In the genomic region with DNA sequence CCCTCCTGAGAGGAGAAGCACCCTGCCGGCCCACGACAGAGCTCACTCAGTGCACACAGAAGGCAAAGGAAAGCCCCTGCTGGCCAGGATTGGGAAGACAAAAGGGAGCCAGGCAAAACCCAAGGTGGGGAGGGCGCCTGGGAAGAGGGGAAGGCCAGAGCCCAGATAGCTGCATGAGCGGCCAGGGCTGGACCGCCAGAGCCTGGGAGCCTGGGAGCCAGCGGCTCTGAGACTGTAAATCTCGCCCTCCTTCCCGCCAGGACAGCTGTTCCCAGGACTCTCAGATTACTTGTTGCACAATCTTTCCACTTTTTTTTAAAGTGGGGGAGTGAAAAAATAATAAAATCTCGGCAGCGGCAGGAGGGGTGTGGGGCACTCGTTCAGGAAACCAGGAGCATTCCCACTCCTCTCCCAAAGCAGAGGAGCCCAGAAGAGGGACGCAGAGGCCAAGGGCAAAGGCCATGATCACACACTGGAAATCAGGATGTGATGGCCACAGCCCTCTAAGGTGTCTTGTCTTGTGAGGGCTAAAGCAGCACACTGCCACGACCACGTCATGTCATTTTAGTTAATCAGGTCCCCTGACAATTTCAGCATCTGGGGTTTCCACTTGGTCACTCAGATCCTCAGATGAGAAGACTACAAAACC, we compare ENCODE assay signal across 8 cellular contexts. TPM values are rescaled to one million over a fixed set of nuclear protein-coding genes. Genes with fewer than 3 reads are reported as not detected.
A peak's percentile ranks its signal among the peaks of the same experiment; 100 is the strongest.
DNase-seq lines count a peak whose midpoint lies in the region; ATAC-seq, FAIRE-seq and TF ChIP-seq lines count a peak whose summit lies in the region.

No MANE protein-coding gene starts in this region.

- H3K27me3 Mint-ChIP-seq in activated naive CD4-positive, alpha-beta T cell treated with anti-CD3 and anti-CD28 coated beads, Interleukin-2, amount 50 U/mL, for 24 hours, result no peaks in the 10 kb centered on the region
- no peaks in the 10 kb centered on the region for H3K27me3 Mint-ChIP-seq in type B pancreatic cell

- FAIRE-seq in GM12892 (lab: Jason Lieb, UNC), result no peak

- H3K36me3 Mint-ChIP-seq in activated naive CD4-positive, alpha-beta T cell treated with anti-CD3 and anti-CD28 coated beads, Interleukin-2, amount 50 U/mL, for 24 hours, result peaks cover 13% of the 10 kb centered on the region
- H3K36me3 Mint-ChIP-seq in type B pancreatic cell, result peaks cover 13% of the 10 kb centered on the region

- no peak for TF ChIP-seq POLR2A in GM12892 (IDR thresholded peaks at IDR 0.05; ENCODE audit: low read depth, low read length)

- H3K4me3 Mint-ChIP-seq in activated naive CD4-positive, alpha-beta T cell treated with anti-CD3 and anti-CD28 coated beads, Interleukin-2, amount 50 U/mL, for 24 hours, result no peak overlapping the region
- H3K4me3 Mint-ChIP-seq in type B pancreatic cell, result peak overlapping the region; percentile 39

- TF ChIP-seq CTCF in liver (IDR thresholded peaks at IDR 0.05; ENCODE audit: low read depth, low read length, missing input control) (no peak), type B pancreatic cell (conservative IDR thresholded peaks at IDR 0.05) (peak; percentile 72)

- TF ChIP-seq RAD21 in liver (IDR thresholded peaks at IDR 0.05), result peak; percentile 17 to 57

- peak overlapping the region; percentile 62 to 65 for H3K27ac ChIP-seq in liver (ENCODE audit: low read depth in 1 of 2, low read length in 2 of 2)

- ATAC-seq in HG02763 (IDR thresholded peaks at IDR 0.05; ENCODE audit: unreplicated experiment) (no peak), GM18909 (IDR thresholded peaks at IDR 0.05; ENCODE audit: poor library complexity, unreplicated experiment) (no peak)

- peak overlapping the region; percentile 23 for H3K27ac Mint-ChIP-seq in activated naive CD4-positive, alpha-beta T cell treated with anti-CD3 and anti-CD28 coated beads, Interleukin-2, amount 50 U/mL, for 24 hours
- H3K27ac Mint-ChIP-seq in type B pancreatic cell, result peak overlapping the region; percentile 58

- peaks cover 11 to 26% (median 22%) of the 10 kb centered on the region in 4 donors for H3K4me1 ChIP-seq in liver (ENCODE audit: control insufficient read depth in 4 of 4, insufficient read depth in 4 of 4, low read length in 3 of 4)

- H3K36me3 ChIP-seq in liver (ENCODE audit: control insufficient read depth in 4 of 4, insufficient read depth in 3 of 4, low read depth in 1 of 4, low read length in 3 of 4), result peaks cover 16 to 63% (median 46%) of the 10 kb centered on the region in 4 donors

- no peaks in the 10 kb centered on the region for H3K4me1 Mint-ChIP-seq in activated naive CD4-positive, alpha-beta T cell treated with anti-CD3 and anti-CD28 coated beads, Interleukin-2, amount 50 U/mL, for 24 hours
- peaks cover 9% of the 10 kb centered on the region for H3K4me1 Mint-ChIP-seq in type B pancreatic cell (ENCODE audit: unreplicated experiment)

- no peaks in the 10 kb centered on the region for H3K27me3 ChIP-seq in liver (ENCODE audit: control insufficient read depth in 4 of 4, insufficient read depth in 4 of 4, low read length in 3 of 4)

- no peaks in the 10 kb centered on the region for H3K9me3 Mint-ChIP-seq in activated naive CD4-positive, alpha-beta T cell treated with anti-CD3 and anti-CD28 coated beads, Interleukin-2, amount 50 U/mL, for 24 hours
- no peaks in the 10 kb centered on the region for H3K9me3 Mint-ChIP-seq in type B pancreatic cell

- no peak overlapping the region for H3K4me3 ChIP-seq in liver (ENCODE audit: low read depth in 1 of 3, low read length in 3 of 3)

- DNase-seq in activated naive CD4-positive, alpha-beta T cell treated with anti-CD3 and anti-CD28 coated beads, Interleukin-2, amount 50 U/mL, for 16 hours, result no peak
- DNase-seq in cerebellar cortex (ENCODE audit: low spot score) (peak; percentile 59), type B pancreatic cell (ENCODE audit: extremely low spot score, unreplicated experiment) (peak; percentile 79), GM12892 (ENCODE audit: insufficient read length) (no peak)

- no peaks in the 10 kb centered on the region for H3K9me3 ChIP-seq in liver (ENCODE audit: control insufficient read depth in 4 of 4, low read length in 3 of 4)

- WGBS in liver, result 74% methylated on average over 14 of the region's 14 CpGs

- H3K9ac ChIP-seq in liver (ENCODE audit: low read depth in 1 of 2, low read length in 2 of 2), result no peak overlapping the region

TF ChIP-seq in liver, 16 proteins besides CTCF, POLR2A, EP300 and RAD21:
- TF ChIP-seq, protein P1, sequence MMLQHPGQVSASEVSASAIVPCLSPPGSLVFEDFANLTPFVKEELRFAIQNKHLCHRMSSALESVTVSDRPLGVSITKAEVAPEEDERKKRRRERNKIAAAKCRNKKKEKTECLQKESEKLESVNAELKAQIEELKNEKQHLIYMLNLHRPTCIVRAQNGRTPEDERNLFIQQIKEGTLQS (IDR thresholded peaks at IDR 0.05), result no peak
- peak; percentile 42 for TF ChIP-seq SP1 (IDR thresholded peaks at IDR 0.05)
- no peak for TF ChIP-seq JUND (IDR thresholded peaks at IDR 0.05)
- TF ChIP-seq, protein P2, sequence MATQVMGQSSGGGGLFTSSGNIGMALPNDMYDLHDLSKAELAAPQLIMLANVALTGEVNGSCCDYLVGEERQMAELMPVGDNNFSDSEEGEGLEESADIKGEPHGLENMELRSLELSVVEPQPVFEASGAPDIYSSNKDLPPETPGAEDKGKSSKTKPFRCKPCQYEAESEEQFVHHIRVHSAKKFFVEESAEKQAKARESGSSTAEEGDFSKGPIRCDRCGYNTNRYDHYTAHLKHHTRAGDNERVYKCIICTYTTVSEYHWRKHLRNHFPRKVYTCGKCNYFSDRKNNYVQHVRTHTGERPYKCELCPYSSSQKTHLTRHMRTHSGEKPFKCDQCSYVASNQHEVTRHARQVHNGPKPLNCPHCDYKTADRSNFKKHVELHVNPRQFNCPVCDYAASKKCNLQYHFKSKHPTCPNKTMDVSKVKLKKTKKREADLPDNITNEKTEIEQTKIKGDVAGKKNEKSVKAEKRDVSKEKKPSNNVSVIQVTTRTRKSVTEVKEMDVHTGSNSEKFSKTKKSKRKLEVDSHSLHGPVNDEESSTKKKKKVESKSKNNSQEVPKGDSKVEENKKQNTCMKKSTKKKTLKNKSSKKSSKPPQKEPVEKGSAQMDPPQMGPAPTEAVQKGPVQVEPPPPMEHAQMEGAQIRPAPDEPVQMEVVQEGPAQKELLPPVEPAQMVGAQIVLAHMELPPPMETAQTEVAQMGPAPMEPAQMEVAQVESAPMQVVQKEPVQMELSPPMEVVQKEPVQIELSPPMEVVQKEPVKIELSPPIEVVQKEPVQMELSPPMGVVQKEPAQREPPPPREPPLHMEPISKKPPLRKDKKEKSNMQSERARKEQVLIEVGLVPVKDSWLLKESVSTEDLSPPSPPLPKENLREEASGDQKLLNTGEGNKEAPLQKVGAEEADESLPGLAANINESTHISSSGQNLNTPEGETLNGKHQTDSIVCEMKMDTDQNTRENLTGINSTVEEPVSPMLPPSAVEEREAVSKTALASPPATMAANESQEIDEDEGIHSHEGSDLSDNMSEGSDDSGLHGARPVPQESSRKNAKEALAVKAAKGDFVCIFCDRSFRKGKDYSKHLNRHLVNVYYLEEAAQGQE (IDR thresholded peaks at IDR 0.05), result no peak
- TF ChIP-seq HNF4A (conservative IDR thresholded peaks at IDR 0.05), result no peak
- TF ChIP-seq NR2F2 (IDR thresholded peaks at IDR 0.05), result peak; percentile 33
- TF ChIP-seq TAF1 (conservative IDR thresholded peaks at IDR 0.05), result no peak
- TF ChIP-seq, protein P3, sequence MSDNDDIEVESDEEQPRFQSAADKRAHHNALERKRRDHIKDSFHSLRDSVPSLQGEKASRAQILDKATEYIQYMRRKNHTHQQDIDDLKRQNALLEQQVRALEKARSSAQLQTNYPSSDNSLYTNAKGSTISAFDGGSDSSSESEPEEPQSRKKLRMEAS (IDR thresholded peaks at IDR 0.05), result no peak
- TF ChIP-seq GABPA (IDR thresholded peaks at IDR 0.05 in 1 of 2, conservative IDR thresholded peaks at IDR 0.05 in 1 of 2), result no peak

RNA-seq across cellular contexts. Expression of a gene that starts 19.6 kb away (rescaled TPM):
- total RNA-seq in liver (under 1 TPM in 1 of 2 donors, not detected in 1; 0.25 TPM), type B pancreatic cell (ENCODE audit: low replicate concordance) (5.1 and 9.4 TPM in 2 replicates)
- under 1 TPM; 0.17 to 0.21 TPM for polyA plus RNA-seq in liver
- not detected for polyA plus RNA-seq in GM12892 (2012; ENCODE audit: missing spikeins)

RNA-seq across cellular contexts. Expression of a gene that starts 51.1 kb away (rescaled TPM):
- total RNA-seq in liver (1 to 10 TPM; 3.6 to 3.7 TPM), type B pancreatic cell (ENCODE audit: low replicate concordance) (119 and 139 TPM in 2 replicates)
- 1 to 10 TPM in 1 of 2 donors, under 1 TPM in 1; 0.49 to 2.2 TPM for polyA plus RNA-seq in liver
- polyA plus RNA-seq in GM12892 (2012; ENCODE audit: missing spikeins), result not detected

Comparison
In these comparisons a context has a peak if more than half of its experiments do, and no peak if none do; other contexts are left out.
1. DNase-seq: peak in cerebellar cortex (single experiment) and type B pancreatic cell (single experiment); none in activated naive CD4-positive, alpha-beta T cell treated with anti-CD3 and anti-CD28 coated beads, Interleukin-2, amount 50 U/mL, for 16 hours (single experiment) and GM12892 (single experiment).
2. RNA of a gene that starts 51.1 kb away (total RNA-seq): 119 to 139 TPM in type B pancreatic cell; 3.6 to 3.7 TPM in liver; every median in the first group is over 10 times any median in the second.